In the genomic region with DNA sequence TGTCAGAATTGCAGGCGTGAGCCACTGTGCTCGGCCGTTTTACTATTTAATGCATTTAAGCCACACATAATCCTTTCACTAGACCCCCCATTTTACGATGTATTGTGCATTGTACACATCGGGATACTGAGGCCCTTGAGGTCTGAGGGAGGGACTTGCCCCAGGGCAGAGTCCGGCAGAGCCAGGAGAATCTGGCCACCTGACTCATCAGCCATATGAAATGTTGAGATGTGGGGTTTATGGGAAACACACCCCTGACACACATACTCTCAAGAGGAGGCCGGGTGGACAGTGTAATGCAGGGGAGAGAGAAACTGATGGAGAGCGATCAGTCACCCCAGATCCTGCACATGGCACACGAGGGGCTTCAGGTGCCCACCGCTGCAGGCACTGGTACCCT, we compare ENCODE assay signal across 14 cellular contexts.
DNase-seq lines count a peak whose midpoint lies in the region; TF ChIP-seq lines count a peak whose summit lies in the region.
"Had no signal": no experiment of that assay in that cellular context is flagged by ENCODE, and none has a peak within 500 bp of the region (broad histone marks: within the 10 kb centered on the region; RNA-seq: fewer than 3 reads in every experiment).

No MANE protein-coding gene starts in this region.

- H3K9me2 ChIP-seq in hepatocyte (replicated peaks; ENCODE audit: insufficient read depth): no peaks in the 10 kb centered on the region

- intact Hi-C loops in breast epithelium (cut with DNase I; ENCODE audit: low total_unique reads): no loop called here

- no peaks in the 10 kb centered on the region for H3K36me3 ChIP-seq in SJCRH30
- no peaks in the 10 kb centered on the region for H3K36me3 ChIP-seq in hepatocyte (replicated peaks; ENCODE audit: insufficient read depth, low read depth)
- no peaks in the 10 kb centered on the region for H3K36me3 ChIP-seq in breast epithelium
- H3K36me3 ChIP-seq: BE2C had no signal

- H2AFZ ChIP-seq in hepatocyte: no peak overlapping the region

- H3K79me2 ChIP-seq in hepatocyte: no peaks in the 10 kb centered on the region

- peaks cover 45% of the 10 kb centered on the region for H3K4me1 ChIP-seq in SJCRH30
- peaks cover 45% of the 10 kb centered on the region for H3K4me1 ChIP-seq in hepatocyte (ENCODE audit: insufficient read depth)
- no peaks in the 10 kb centered on the region for H3K4me1 ChIP-seq in breast epithelium
- H3K4me1 ChIP-seq: A549 had no signal

- no peaks in the 10 kb centered on the region for H3K27me3 ChIP-seq in SJCRH30
- H3K27me3 ChIP-seq in hepatocyte: no peaks in the 10 kb centered on the region
- no peaks in the 10 kb centered on the region for H3K27me3 ChIP-seq in breast epithelium
- H3K27me3 ChIP-seq: BE2C had no signal

- H3K4me3 ChIP-seq in SJCRH30: no peak overlapping the region
- H3K4me3 ChIP-seq in hepatocyte: no peak overlapping the region
- H3K4me3 ChIP-seq in breast epithelium: no peak overlapping the region
- no peak overlapping the region for H3K4me3 ChIP-seq in coronary artery
- H3K4me3 ChIP-seq: A549 had no signal

- DNase-seq in LoVo (ENCODE audit: low spot score): peak; percentile 9
- DNase-seq in SJCRH30: peak; percentile 51 to 63
- peak; percentile 43 for DNase-seq in hepatocyte (ENCODE audit: low spot score)
- no peak for DNase-seq in breast epithelium (ENCODE audit: low spot score in 2 of 2)
- DNase-seq in NOMO-1 treated with DMSO at 0.1 percent for 48 hours (lab: John Stamatoyannopoulos, UW; ENCODE audit: unreplicated experiment): no peak
- DNase-seq in coronary artery (ENCODE audit: low spot score): no peak
- DNase-seq: BE2C; CD4-positive, alpha-beta memory T cell; DMS79; GDM1; HCEC 1CT; HFFc6 had no signal

- H3K27ac ChIP-seq in SJCRH30: no peak overlapping the region
- H3K27ac ChIP-seq in hepatocyte: peak overlapping the region; percentile 67
- H3K27ac ChIP-seq in breast epithelium: no peak overlapping the region
- no peak overlapping the region for H3K27ac ChIP-seq in coronary artery
- H3K27ac ChIP-seq: A549, C4-2B had no signal

- TF ChIP-seq CTCF in hepatocyte (IDR thresholded peaks at IDR 0.05; ENCODE audit: poor library complexity) (no peak), breast epithelium (IDR thresholded peaks at IDR 0.05) (no peak), coronary artery (IDR thresholded peaks at IDR 0.05) (no peak)

- WGBS in hepatocyte (ENCODE audit: low lambda C conversion rate, missing lambda C conversion rate): 58% methylated on average over 10 of the region's 10 CpGs

- H4K20me1 ChIP-seq in hepatocyte (ENCODE audit: insufficient read depth, poor library complexity, severe bottlenecking): no peaks in the 10 kb centered on the region

- TF ChIP-seq POLR2A in breast epithelium (IDR thresholded peaks at IDR 0.05): no peak

- no peak overlapping the region for H3K4me2 ChIP-seq in hepatocyte
- H3K4me2 ChIP-seq: A549 had no signal

- no peaks in the 10 kb centered on the region for H3K9me3 ChIP-seq in SJCRH30 (replicated peaks)
- no peaks in the 10 kb centered on the region for H3K9me3 ChIP-seq in hepatocyte (ENCODE audit: low read depth)
- H3K9me3 ChIP-seq in breast epithelium: no peaks in the 10 kb centered on the region
- H3K9me3 ChIP-seq: A549, BE2C had no signal

Comparison
In these comparisons a context has a peak if more than half of its experiments do, and no peak if none do; other contexts are left out.
1. DNase-seq: peak in LoVo (single experiment), SJCRH30 (2 of 2) and hepatocyte (single experiment); none in breast epithelium (0 of 2), NOMO-1 treated with DMSO at 0.1 percent for 48 hours (single experiment) and coronary artery (single experiment).